34 cellular contexts compared by ENCODE assay signal in the genomic region with DNA sequence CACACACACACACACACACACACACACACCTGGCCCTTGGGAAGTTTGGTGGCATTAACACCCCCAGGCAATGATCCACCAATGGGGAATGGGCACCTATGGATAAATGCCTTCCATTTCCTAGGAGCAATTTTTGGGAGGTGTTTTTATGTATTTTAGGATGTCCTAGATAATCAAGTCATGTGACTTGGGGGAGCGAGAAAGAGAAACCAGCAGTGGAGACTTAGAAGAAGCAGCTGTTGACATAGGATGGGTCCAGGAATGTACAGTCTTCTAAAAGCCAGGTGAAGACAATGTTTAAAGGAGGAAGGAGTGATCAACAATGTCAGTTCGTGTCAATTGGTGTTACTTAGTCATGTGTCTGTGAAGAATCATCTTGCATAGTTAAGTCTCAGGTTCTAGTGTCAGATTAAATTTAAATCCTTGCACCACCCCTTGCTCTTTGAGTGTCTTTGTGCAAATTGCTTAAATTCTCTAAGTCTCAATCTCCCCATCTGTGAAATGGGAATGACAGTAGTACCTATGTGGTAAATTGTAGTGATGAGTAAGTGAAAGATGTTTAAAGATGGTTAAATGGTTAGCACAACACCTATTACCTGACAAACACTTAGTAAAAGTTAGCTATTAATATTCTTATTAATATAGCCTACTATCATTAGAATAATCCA.
"Had no signal": no experiment of that assay in that cellular context is flagged by ENCODE, and none has a peak within 500 bp of the region (broad histone marks: within the 10 kb centered on the region; RNA-seq: fewer than 3 reads in every experiment).

No MANE protein-coding gene starts in this region.

- DNase-seq: Karpas-422, Kasumi-1, MG63, MM.1S, NCI-H1048, NCI-H1092, NCI-H1092 treated with DMSO at 0.1 percent for 48 hours, NCI-H1105, NCI-H1105 treated with DMSO at 0.1 percent for 48 hours, NCI-H1417, NCI-H1417 treated with DMSO at 0.1 percent for 48 hours, NCI-H1436, NCI-H1436 treated with DMSO at 0.1 percent for 48 hours, NCI-H146, NCI-H1694, NCI-H1694 treated with DMSO at 0.1 percent for 48 hours, NCI-H187, NCI-H187 treated with DMSO at 0.1 percent for 48 hours, NCI-H1930, NCI-H2029, NCI-H2029 treated with DMSO at 0.1 percent for 48 hours, NCI-H2081, NCI-H2081 treated with DMSO at 0.1 percent for 48 hours, NCI-H2107, NCI-H2171, NCI-H2171 treated with DMSO at 0.1 percent for 48 hours, NCI-H2227 treated with DMSO at 0.1 percent for 48 hours, NCI-H226, NCI-H345, NCI-H446, NCI-H446 treated with DMSO at 0.1 percent for 48 hours, NCI-H510A, NCI-H510A treated with DMSO at 0.1 percent for 48 hours, NCI-H524 had no signal

- H3K36me3 ChIP-seq: MG63 had no signal

- H3K27me3 ChIP-seq: MG63 had no signal

- H3K4me3 ChIP-seq: MG63 had no signal

- H3K9me3 ChIP-seq: MG63 had no signal
